ENCODE assay signal across 7 cellular contexts in the genomic region with DNA sequence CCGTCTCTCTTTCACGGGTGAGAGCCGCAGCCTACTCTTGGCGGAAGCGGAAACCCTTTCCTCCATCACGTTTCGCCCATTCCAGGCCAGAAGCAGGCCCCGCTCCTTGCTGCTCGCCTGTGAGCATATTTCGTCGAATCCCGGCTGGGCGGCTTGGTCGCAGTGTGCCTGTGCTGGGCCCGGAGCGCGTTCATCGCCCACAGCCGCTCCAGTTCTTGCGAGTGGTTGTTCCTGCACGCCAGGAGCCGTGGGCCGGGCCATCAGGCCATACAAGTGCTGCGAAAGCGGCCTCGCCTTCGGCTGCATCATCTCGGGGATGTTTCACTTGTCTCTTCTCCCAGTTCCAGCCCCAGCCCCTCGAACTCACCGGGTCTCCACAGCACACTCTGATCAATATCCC.
"Had no signal": no experiment of that assay in that cellular context is flagged by ENCODE, and none has a peak within 500 bp of the region (broad histone marks: within the 10 kb centered on the region; RNA-seq: fewer than 3 reads in every experiment).

No MANE protein-coding gene starts in this region.

- ATAC-seq: HepG2, K562 had no signal

- H2AFZ ChIP-seq: GM23248 had no signal

- H3K4me3 Mint-ChIP-seq: H9 had no signal

- H3K27ac ChIP-seq: GM23248, HL-60 had no signal

- DNase-seq: GM23248, H9, HCEC 1CT, KG1 had no signal

- H3K4me3 ChIP-seq: GM23248, K562 had no signal
